Comparison of ENCODE assay signal across 1 cellular context in genomic region chr16:680967-681745, GRCh38.
TF ChIP-seq lines count a peak whose summit lies in the region.

No MANE protein-coding gene starts in this region.

TF ChIP-seq in HepG2, 621 proteins besides CTCF, POLR2A, EP300 and RAD21 (continued from another document and continues in another):
- TF ChIP-seq, protein P1, sequence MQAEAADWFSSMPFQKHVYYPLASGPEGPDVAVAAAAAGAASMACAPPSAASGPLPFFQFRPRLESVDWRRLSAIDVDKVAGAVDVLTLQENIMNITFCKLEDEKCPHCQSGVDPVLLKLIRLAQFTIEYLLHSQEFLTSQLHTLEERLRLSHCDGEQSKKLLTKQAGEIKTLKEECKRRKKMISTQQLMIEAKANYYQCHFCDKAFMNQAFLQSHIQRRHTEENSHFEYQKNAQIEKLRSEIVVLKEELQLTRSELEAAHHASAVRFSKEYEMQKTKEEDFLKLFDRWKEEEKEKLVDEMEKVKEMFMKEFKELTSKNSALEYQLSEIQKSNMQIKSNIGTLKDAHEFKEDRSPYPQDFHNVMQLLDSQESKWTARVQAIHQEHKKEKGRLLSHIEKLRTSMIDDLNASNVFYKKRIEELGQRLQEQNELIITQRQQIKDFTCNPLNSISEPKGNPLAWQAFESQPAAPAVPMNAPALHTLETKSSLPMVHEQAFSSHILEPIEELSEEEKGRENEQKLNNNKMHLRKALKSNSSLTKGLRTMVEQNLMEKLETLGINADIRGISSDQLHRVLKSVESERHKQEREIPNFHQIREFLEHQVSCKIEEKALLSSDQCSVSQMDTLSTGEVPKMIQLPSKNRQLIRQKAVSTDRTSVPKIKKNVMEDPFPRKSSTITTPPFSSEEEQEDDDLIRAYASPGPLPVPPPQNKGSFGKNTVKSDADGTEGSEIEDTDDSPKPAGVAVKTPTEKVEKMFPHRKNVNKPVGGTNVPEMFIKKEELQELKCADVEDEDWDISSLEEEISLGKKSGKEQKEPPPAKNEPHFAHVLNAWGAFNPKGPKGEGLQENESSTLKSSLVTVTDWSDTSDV (CRISPR knock-in tag; IDR thresholded peaks at IDR 0.05) = 0 out of 2 replicates have a peak, but pooled peaks have one; percentile 20
- TF ChIP-seq, protein P2, sequence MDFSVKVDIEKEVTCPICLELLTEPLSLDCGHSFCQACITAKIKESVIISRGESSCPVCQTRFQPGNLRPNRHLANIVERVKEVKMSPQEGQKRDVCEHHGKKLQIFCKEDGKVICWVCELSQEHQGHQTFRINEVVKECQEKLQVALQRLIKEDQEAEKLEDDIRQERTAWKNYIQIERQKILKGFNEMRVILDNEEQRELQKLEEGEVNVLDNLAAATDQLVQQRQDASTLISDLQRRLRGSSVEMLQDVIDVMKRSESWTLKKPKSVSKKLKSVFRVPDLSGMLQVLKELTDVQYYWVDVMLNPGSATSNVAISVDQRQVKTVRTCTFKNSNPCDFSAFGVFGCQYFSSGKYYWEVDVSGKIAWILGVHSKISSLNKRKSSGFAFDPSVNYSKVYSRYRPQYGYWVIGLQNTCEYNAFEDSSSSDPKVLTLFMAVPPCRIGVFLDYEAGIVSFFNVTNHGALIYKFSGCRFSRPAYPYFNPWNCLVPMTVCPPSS (IDR thresholded peaks at IDR 0.05) = no peak
- TF ChIP-seq HDAC1 (CRISPR knock-in tag; IDR thresholded peaks at IDR 0.05) (peak; percentile 60; the same call in 1 of the 2 replicates), NFYB (CRISPR knock-in tag; IDR thresholded peaks at IDR 0.05) (no peak), ZNF713 (CRISPR knock-in tag; IDR thresholded peaks at IDR 0.05) (0 out of 2 replicates have a peak, but pooled peaks have one; percentile 33), ZNF709 (CRISPR knock-in tag; IDR thresholded peaks at IDR 0.05) (0 out of 2 replicates have a peak, but pooled peaks have one; percentile 5), ZNF563 (CRISPR knock-in tag; IDR thresholded peaks at IDR 0.05) (0 out of 2 replicates have a peak, but pooled peaks have one; percentile 24), BORCS8-MEF2B (CRISPR knock-in tag; IDR thresholded peaks at IDR 0.05) (no peak), ZMYM2 (CRISPR knock-in tag; IDR thresholded peaks at IDR 0.05) (no peak), ATF7-NPFF (CRISPR knock-in tag; IDR thresholded peaks at IDR 0.05; ENCODE audit: low read depth) (no peak), PCBP1 (IDR thresholded peaks at IDR 0.05; ENCODE audit: borderline replicate concordance, low read depth, low read length) (no peak), MATR3 (CRISPR knock-in tag; IDR thresholded peaks at IDR 0.05) (no peak), ZNF574 (CRISPR knock-in tag; IDR thresholded peaks at IDR 0.05) (peak; percentile 83), UBTF (CRISPR knock-in tag; IDR thresholded peaks at IDR 0.05) (peak; percentile 48; the same call in 1 of the 2 replicates), HNF4A (CRISPR knock-in tag; IDR thresholded peaks at IDR 0.05) (peak; percentile 3; the same call in 1 of the 2 replicates), TBX2 (CRISPR knock-in tag; IDR thresholded peaks at IDR 0.05; ENCODE audit: borderline replicate concordance) (peak; percentile 42; the same call in 1 of the 2 replicates), ZNF253 (CRISPR knock-in tag; IDR thresholded peaks at IDR 0.05; ENCODE audit: borderline replicate concordance) (peak; percentile 62; the same call in 1 of the 2 replicates), ZNF83 (CRISPR knock-in tag; IDR thresholded peaks at IDR 0.05; ENCODE audit: borderline replicate concordance) (peak; percentile 72; the same call in 1 of the 2 replicates)
- TF ChIP-seq, protein P3, sequence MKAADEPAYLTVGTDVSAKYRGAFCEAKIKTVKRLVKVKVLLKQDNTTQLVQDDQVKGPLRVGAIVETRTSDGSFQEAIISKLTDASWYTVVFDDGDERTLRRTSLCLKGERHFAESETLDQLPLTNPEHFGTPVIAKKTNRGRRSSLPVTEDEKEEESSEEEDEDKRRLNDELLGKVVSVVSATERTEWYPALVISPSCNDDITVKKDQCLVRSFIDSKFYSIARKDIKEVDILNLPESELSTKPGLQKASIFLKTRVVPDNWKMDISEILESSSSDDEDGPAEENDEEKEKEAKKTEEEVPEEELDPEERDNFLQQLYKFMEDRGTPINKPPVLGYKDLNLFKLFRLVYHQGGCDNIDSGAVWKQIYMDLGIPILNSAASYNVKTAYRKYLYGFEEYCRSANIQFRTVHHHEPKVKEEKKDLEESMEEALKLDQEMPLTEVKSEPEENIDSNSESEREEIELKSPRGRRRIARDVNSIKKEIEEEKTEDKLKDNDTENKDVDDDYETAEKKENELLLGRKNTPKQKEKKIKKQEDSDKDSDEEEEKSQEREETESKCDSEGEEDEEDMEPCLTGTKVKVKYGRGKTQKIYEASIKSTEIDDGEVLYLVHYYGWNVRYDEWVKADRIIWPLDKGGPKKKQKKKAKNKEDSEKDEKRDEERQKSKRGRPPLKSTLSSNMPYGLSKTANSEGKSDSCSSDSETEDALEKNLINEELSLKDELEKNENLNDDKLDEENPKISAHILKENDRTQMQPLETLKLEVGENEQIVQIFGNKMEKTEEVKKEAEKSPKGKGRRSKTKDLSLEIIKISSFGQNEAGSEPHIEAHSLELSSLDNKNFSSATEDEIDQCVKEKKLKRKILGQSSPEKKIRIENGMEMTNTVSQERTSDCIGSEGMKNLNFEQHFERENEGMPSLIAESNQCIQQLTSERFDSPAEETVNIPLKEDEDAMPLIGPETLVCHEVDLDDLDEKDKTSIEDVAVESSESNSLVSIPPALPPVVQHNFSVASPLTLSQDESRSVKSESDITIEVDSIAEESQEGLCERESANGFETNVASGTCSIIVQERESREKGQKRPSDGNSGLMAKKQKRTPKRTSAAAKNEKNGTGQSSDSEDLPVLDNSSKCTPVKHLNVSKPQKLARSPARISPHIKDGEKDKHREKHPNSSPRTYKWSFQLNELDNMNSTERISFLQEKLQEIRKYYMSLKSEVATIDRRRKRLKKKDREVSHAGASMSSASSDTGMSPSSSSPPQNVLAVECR (CRISPR knock-in tag; IDR thresholded peaks at IDR 0.05; ENCODE audit: borderline replicate concordance) = 0 out of 2 replicates have a peak, but pooled peaks have one; percentile 61
- TF ChIP-seq, protein P4, sequence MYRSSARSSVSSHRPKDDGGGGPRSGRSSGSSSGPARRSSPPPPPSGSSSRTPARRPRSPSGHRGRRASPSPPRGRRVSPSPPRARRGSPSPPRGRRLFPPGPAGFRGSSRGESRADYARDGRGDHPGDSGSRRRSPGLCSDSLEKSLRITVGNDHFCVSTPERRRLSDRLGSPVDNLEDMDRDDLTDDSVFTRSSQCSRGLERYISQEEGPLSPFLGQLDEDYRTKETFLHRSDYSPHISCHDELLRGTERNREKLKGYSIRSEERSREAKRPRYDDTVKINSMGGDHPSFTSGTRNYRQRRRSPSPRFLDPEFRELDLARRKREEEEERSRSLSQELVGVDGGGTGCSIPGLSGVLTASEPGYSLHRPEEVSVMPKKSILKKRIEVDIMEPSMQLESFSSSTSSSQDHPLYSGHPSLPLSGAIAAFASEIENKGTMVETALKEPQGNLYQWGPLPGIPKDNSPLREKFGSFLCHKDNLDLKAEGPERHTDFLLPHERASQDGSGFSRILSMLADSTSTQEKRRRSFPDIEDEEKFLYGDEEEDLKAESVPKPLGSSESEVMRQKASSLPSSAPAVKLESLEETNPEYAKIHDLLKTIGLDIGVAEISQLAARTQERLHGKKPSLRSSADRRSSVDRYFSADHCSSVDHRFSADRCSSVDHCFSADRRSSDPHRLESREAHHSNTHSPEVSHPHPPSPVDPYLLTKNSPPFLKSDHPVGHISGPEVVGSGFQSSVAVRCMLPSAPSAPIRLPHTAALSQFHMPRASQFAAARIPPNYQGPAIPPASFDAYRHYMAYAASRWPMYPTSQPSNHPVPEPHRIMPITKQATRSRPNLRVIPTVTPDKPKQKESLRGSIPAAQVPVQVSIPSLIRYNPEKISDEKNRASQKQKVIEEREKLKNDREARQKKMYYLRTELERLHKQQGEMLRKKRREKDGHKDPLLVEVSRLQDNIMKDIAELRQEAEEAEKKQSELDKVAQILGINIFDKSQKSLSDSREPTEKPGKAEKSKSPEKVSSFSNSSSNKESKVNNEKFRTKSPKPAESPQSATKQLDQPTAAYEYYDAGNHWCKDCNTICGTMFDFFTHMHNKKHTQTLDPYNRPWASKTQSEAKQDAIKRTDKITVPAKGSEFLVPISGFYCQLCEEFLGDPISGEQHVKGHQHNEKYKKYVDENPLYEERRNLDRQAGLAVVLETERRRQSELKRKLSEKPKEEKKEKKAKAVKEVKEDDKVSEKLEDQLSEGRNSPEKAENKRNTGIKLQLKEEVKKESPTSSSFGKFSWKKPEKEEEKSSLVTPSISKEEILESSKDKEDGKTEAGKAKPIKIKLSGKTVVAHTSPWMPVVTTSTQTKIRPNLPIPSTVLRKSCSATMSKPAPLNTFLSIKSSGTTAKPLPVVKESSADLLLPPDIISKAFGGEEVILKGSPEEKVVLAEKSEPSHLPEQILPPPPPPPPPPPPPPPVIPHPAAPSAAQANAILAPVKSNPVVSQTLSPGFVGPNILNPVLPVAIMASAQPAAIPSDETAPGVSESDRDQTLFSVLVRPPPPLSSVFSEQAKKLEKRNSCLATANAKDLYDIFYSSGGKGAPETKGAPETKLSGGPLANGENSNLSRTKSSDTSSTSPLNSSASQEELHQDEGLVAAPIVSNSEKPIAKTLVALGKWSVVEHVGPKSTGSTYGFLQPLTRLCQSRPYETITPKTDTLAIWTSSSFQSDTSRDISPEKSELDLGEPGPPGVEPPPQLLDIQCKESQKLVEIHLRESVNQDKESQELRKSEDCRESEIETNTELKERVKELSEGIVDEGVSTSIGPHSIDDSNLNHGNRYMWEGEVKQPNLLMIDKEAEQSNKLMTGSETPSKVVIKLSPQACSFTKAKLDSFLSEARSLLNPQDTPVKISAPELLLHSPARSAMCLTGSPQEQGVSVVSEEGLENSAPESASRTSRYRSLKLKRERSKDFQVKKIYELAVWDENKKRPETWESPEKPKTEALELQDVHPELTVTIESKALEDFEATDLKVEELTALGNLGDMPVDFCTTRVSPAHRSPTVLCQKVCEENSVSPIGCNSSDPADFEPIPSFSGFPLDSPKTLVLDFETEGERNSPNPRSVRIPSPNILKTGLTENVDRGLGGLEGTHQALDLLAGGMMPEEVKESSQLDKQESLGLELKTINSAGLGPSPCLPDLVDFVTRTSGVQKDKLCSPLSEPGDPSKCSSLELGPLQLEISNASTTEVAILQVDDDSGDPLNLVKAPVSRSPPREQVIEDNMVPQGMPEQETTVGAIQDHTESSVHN (CRISPR knock-in tag; IDR thresholded peaks at IDR 0.05) = no peak
